ENCODE assay signal across 20 cellular contexts in the genomic region with DNA sequence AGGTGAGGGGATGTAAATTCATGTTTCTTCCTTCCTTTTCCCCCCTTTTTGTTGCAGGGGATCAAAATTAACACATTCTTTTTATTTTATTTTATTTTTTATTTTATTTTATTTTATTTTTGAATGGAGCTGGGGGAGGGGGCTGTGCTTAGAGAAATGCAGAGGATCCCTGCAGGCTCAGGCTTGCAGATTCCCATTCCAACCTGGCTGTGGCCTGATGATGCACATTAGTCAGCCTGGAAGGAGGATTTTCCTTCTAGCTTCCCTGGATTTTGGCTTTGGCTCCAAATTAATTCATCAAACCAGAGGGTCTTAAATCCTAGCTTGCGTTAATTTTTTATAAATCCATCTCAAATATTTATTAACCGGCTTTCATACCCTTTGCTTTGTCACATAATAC.
DNase-seq lines count a peak whose midpoint lies in the region; ATAC-seq, FAIRE-seq and TF ChIP-seq lines count a peak whose summit lies in the region.
"Had no signal": no experiment of that assay in that cellular context is flagged by ENCODE, and none has a peak within 500 bp of the region (broad histone marks: within the 10 kb centered on the region; RNA-seq: fewer than 3 reads in every experiment).

No MANE protein-coding gene starts in this region.

- no peak overlapping the region for H3K56ac ChIP-seq in H9 (ENCODE audit: insufficient read length, low read depth, low read length)

- H4K91ac ChIP-seq in H9 (ENCODE audit: insufficient read length, low read depth, low read length): no peak overlapping the region

- H3K79me2 ChIP-seq in H9 (ENCODE audit: insufficient read depth, low read length) (no peaks in the 10 kb centered on the region), neural progenitor cell (ENCODE audit: low read depth) (no peaks in the 10 kb centered on the region)

- H3K36me3 Mint-ChIP-seq in H9 (ENCODE audit: insufficient read depth in 1 of 3, low read depth in 3 of 3) (no peaks in the 10 kb centered on the region; a peak in 1 of 7 replicates), neural progenitor cell (no peaks in the 10 kb centered on the region), chondrocyte (ENCODE audit: low read depth) (no peaks in the 10 kb centered on the region)
- no peaks in the 10 kb centered on the region for H3K36me3 Mint-ChIP-seq in activated T-helper 17 cell treated with anti-CD3 and anti-CD28 coated beads, Interleukin-2, amount 50 U/mL, for 72 hours (ENCODE audit: low read depth)

- H3K79me1 ChIP-seq in H9 (ENCODE audit: insufficient read depth, low read depth, low read length, poor library complexity, severe bottlenecking): no peaks in the 10 kb centered on the region

- no peaks in the 10 kb centered on the region for H3K27me3 ChIP-seq in H9 (ENCODE audit: insufficient read depth, low read length)
- peaks cover 2% of the 10 kb centered on the region for H3K27me3 ChIP-seq in bronchial epithelial cell (ENCODE audit: control insufficient read depth, insufficient read depth, low read length)
- no peaks in the 10 kb centered on the region for H3K27me3 ChIP-seq in neural progenitor cell

- H3F3A ChIP-seq in neural progenitor cell (ENCODE audit: low read depth): peaks cover 7% of the 10 kb centered on the region

- no peak overlapping the region for H4K5ac ChIP-seq in H9 (ENCODE audit: insufficient read length, low read depth, low read length)

- H2AK5ac ChIP-seq in H9 (ENCODE audit: insufficient read length, low read length): no peak overlapping the region

- H4K20me1 ChIP-seq in H9 (ENCODE audit: control insufficient read depth, insufficient read depth, insufficient read length) (no peaks in the 10 kb centered on the region), neural progenitor cell (ENCODE audit: low read depth) (no peaks in the 10 kb centered on the region)

- no peak overlapping the region for H4K8ac ChIP-seq in H9 (replicated peaks; ENCODE audit: insufficient read length, low read depth, low read length)

- H3K9me3 ChIP-seq in H9 (ENCODE audit: control insufficient read depth, low read depth, low read length): no peaks in the 10 kb centered on the region
- no peaks in the 10 kb centered on the region for H3K9me3 ChIP-seq in neural progenitor cell (ENCODE audit: low read depth)
- H3K9me3 ChIP-seq: BE2C had no signal

- H3K27me3 Mint-ChIP-seq in H9 (ENCODE audit: low read depth) (no peaks in the 10 kb centered on the region), neural progenitor cell (ENCODE audit: insufficient read depth, low read depth) (peaks cover 5% of the 10 kb centered on the region), chondrocyte (ENCODE audit: low read depth) (peaks cover 14% of the 10 kb centered on the region)
- H3K27me3 Mint-ChIP-seq in activated T-helper 17 cell treated with anti-CD3 and anti-CD28 coated beads, Interleukin-2, amount 50 U/mL, for 72 hours: peaks cover 17% of the 10 kb centered on the region

- ATAC-seq in HG02798 (IDR thresholded peaks at IDR 0.05; ENCODE audit: poor library complexity, unreplicated experiment): no peak
- ATAC-seq in activated T-helper 17 cell treated with anti-CD3 and anti-CD28 coated beads, Interleukin-2, amount 50 U/mL, for 72 hours (replicated peaks): no peak

- WGBS in H9 (ENCODE audit: extremely low coverage, insufficient read length, low lambda C conversion rate): no CpG with 5 or more reads among the region's 2 CpGs

- peaks cover 17 to 48% of the 10 kb centered on the region in 2 experiments for H3K4me1 Mint-ChIP-seq in H9
- H3K4me1 Mint-ChIP-seq in neural progenitor cell: peaks cover 31% of the 10 kb centered on the region
- H3K4me1 Mint-ChIP-seq in chondrocyte (ENCODE audit: low read depth): no peaks in the 10 kb centered on the region
- no peaks in the 10 kb centered on the region for H3K4me1 Mint-ChIP-seq in activated T-helper 17 cell treated with anti-CD3 and anti-CD28 coated beads, Interleukin-2, amount 50 U/mL, for 72 hours

- no peak overlapping the region for H2BK120ac ChIP-seq in H9 (ENCODE audit: low read depth, low read length, poor library complexity, severe bottlenecking)

- no peak overlapping the region for H2AFZ ChIP-seq in H9 (ENCODE audit: low read length)
- H2AFZ ChIP-seq in neural progenitor cell (replicated peaks): no peak overlapping the region
- H2AFZ ChIP-seq: GM23248 had no signal

- no peak overlapping the region for H2BK15ac ChIP-seq in H9 (ENCODE audit: low read depth, low read length)

- H3T11ph ChIP-seq in H9 (ENCODE audit: low read length): no peak overlapping the region

- H3K4me3 ChIP-seq in bronchial epithelial cell (ENCODE audit: low read depth, low read length) (no peak overlapping the region), neural progenitor cell (no peak overlapping the region)
- H3K4me3 ChIP-seq: GM23248 had no signal

- no peak overlapping the region for H3K23ac ChIP-seq in H9 (ENCODE audit: insufficient read length, low read depth, low read length)

- H2BK12ac ChIP-seq in H9 (ENCODE audit: insufficient read length, low read depth, low read length): no peak overlapping the region

- no peak overlapping the region for H3K14ac ChIP-seq in H9 (ENCODE audit: insufficient read depth, low read length)

- no peak for DNase-seq in H9
- DNase-seq in bronchial epithelial cell (ENCODE audit: low read depth): peak; percentile 72
- DNase-seq in iPS-NIHi11 (ENCODE audit: low spot score): peak; percentile 18
- DNase-seq in neural progenitor cell (ENCODE audit: low spot score): peak; percentile 24
- no peak for DNase-seq in chondrocyte (ENCODE audit: low spot score)
- no peak for DNase-seq in NCI-H1694 treated with DMSO at 0.1 percent for 48 hours (lab: John Stamatoyannopoulos, UW)
- DNase-seq: BE2C, DMS 273 treated with DMSO at 0.1 percent for 48 hours, DMS79 treated with DMSO at 0.1 percent for 48 hours, GM23248, MM.1S, NCI-H1048, NCI-H1436, NCI-H1930, NCI-H2171, NCI-H345, NCI-H524 treated with DMSO at 0.1 percent for 48 hours, Right ventricle myocardium superior had no signal

- FAIRE-seq in bronchial epithelial cell (lab: Jason Lieb, UNC): no peak

- H3K9ac ChIP-seq in H9 (ENCODE audit: extremely low read depth, insufficient read length, low read length) (no peak overlapping the region), neural progenitor cell (no peak overlapping the region)
- H3K9ac ChIP-seq: GM23248 had no signal

- TF ChIP-seq CTCF in H9 (conservative IDR thresholded peaks at IDR 0.05) (no peak), bronchial epithelial cell (IDR thresholded peaks at IDR 0.05; ENCODE audit: insufficient read depth, low read length, severe bottlenecking) (no peak), neural progenitor cell (IDR thresholded peaks at IDR 0.05) (no peak), chondrocyte (IDR thresholded peaks at IDR 0.05) (no peak)

- no peak overlapping the region for H3K4ac ChIP-seq in H9 (ENCODE audit: low read depth, low read length)

- H3K4me1 ChIP-seq in H9 (ENCODE audit: insufficient read depth, low read length) (peaks cover 2% of the 10 kb centered on the region; the same call in 1 of the 2 replicates), neural progenitor cell (peaks cover 44% of the 10 kb centered on the region)
- H3K4me1 ChIP-seq: BE2C had no signal

- no peaks in the 10 kb centered on the region for H3K23me2 ChIP-seq in H9 (ENCODE audit: insufficient read length, low read depth, low read length, poor library complexity, severe bottlenecking)

- H3K4me2 ChIP-seq in H9 (ENCODE audit: insufficient read depth, insufficient read length, low read length) (no peak overlapping the region), neural progenitor cell (no peak overlapping the region)

- H3K18ac ChIP-seq in H9 (ENCODE audit: insufficient read length, low read depth, low read length): no peak overlapping the region

- H3K36me3 ChIP-seq in bronchial epithelial cell (ENCODE audit: control insufficient read depth, insufficient read depth, low read length) (no peaks in the 10 kb centered on the region), neural progenitor cell (no peaks in the 10 kb centered on the region)
- H3K36me3 ChIP-seq: BE2C had no signal

- H3K9me3 Mint-ChIP-seq in H9 (no peaks in the 10 kb centered on the region), neural progenitor cell (no peaks in the 10 kb centered on the region), chondrocyte (ENCODE audit: low read depth) (no peaks in the 10 kb centered on the region)
- no peaks in the 10 kb centered on the region for H3K9me3 Mint-ChIP-seq in activated T-helper 17 cell treated with anti-CD3 and anti-CD28 coated beads, Interleukin-2, amount 50 U/mL, for 72 hours

- no peak overlapping the region for H2BK5ac ChIP-seq in H9 (ENCODE audit: insufficient read length, low read length)

- no peak overlapping the region for H3K27ac ChIP-seq in H9 (ENCODE audit: insufficient read length, low read depth, low read length)
- H3K27ac ChIP-seq in neural progenitor cell: no peak overlapping the region
- H3K27ac ChIP-seq: GM23248 had no signal

- H3K27ac Mint-ChIP-seq in H9 (peak overlapping the region in 2 of 3 experiments; percentile 69 to 71; a peak in 2 of 7 replicates), neural progenitor cell (no peak overlapping the region), chondrocyte (ENCODE audit: unreplicated experiment) (no peak overlapping the region)
- no peak overlapping the region for H3K27ac Mint-ChIP-seq in activated T-helper 17 cell treated with anti-CD3 and anti-CD28 coated beads, Interleukin-2, amount 50 U/mL, for 72 hours

- H3K4me3 Mint-ChIP-seq in H9 (no peak overlapping the region), neural progenitor cell (no peak overlapping the region), chondrocyte (ENCODE audit: unreplicated experiment) (no peak overlapping the region)
- H3K4me3 Mint-ChIP-seq in activated T-helper 17 cell treated with anti-CD3 and anti-CD28 coated beads, Interleukin-2, amount 50 U/mL, for 72 hours: no peak overlapping the region

- no peak overlapping the region for H2BK20ac ChIP-seq in H9 (ENCODE audit: low read depth, low read length, poor library complexity, severe bottlenecking)

Comparison
In these comparisons a context has a peak if more than half of its experiments do, and no peak if none do; other contexts are left out.
1. DNase-seq: peak in bronchial epithelial cell (single experiment), iPS-NIHi11 (single experiment) and neural progenitor cell (single experiment); none in H9 (single experiment), chondrocyte (single experiment) and NCI-H1694 treated with DMSO at 0.1 percent for 48 hours (single experiment).
2. H3K27ac Mint-ChIP-seq: peak in H9 (2 of 3); none in neural progenitor cell (single experiment), chondrocyte (single experiment) and activated T-helper 17 cell treated with anti-CD3 and anti-CD28 coated beads, Interleukin-2, amount 50 U/mL, for 72 hours (single experiment).